Comparison of ENCODE assay signal across 8 cellular contexts in genomic region chr20:36461600-36462439, GRCh38.
DNase-seq lines count a peak whose midpoint lies in the region; ATAC-seq, FAIRE-seq and TF ChIP-seq lines count a peak whose summit lies in the region.

No MANE protein-coding gene starts in this region.

- no peaks in the 10 kb centered on the region for H3K27me3 ChIP-seq in mucosa of stomach (ENCODE audit: control insufficient read depth, insufficient read depth, low read length)

- TF ChIP-seq POLR2A in H54 (IDR thresholded peaks at IDR 0.05; ENCODE audit: low read depth, low read length) = no peak

- H3K9ac ChIP-seq in mucosa of stomach (ENCODE audit: low read length) = peak overlapping the region; percentile 90

- in situ Hi-C loops in Caki2 (cut with HindIII; ENCODE audit: low pct_unique_long_range_greater_than_20kb, low sequenced_read_pairs) = no loop called here

- no peaks in the 10 kb centered on the region for H3K36me3 ChIP-seq in mucosa of stomach (ENCODE audit: control insufficient read depth, insufficient read depth, low read length)

- no peaks in the 10 kb centered on the region for H3K9me3 ChIP-seq in mucosa of stomach (ENCODE audit: control insufficient read depth, low read length)

- peak; percentile 17 for DNase-seq in Caki2 (ENCODE audit: low read depth)
- peak; percentile 22 for DNase-seq in NCI-H1092 (lab: John Stamatoyannopoulos, UW)
- DNase-seq in activated T-cell treated with anti-CD3 and anti-CD28 coated beads for 48 hours (ENCODE audit: low read depth) = peak; percentile 27
- DNase-seq in ureter (ENCODE audit: low spot score) = peak; percentile 69
- DNase-seq in H54 (ENCODE audit: insufficient read length, low spot score) = no peak

- peak; percentile 30 for ATAC-seq in GM21529 (IDR thresholded peaks at IDR 0.05; ENCODE audit: unreplicated experiment)
- ATAC-seq in esophagus mucosa = peak; percentile 0

- peak overlapping the region; percentile 80 for H3K4me3 ChIP-seq in mucosa of stomach (ENCODE audit: low read length)

- H3K4me1 ChIP-seq in mucosa of stomach (ENCODE audit: control insufficient read depth, insufficient read depth, low read length) = peaks cover 50% of the 10 kb centered on the region

- FAIRE-seq in H54 (lab: Jason Lieb, UNC) = no peak
